Comparison of ENCODE assay signal across 14 cellular contexts in the genomic region with DNA sequence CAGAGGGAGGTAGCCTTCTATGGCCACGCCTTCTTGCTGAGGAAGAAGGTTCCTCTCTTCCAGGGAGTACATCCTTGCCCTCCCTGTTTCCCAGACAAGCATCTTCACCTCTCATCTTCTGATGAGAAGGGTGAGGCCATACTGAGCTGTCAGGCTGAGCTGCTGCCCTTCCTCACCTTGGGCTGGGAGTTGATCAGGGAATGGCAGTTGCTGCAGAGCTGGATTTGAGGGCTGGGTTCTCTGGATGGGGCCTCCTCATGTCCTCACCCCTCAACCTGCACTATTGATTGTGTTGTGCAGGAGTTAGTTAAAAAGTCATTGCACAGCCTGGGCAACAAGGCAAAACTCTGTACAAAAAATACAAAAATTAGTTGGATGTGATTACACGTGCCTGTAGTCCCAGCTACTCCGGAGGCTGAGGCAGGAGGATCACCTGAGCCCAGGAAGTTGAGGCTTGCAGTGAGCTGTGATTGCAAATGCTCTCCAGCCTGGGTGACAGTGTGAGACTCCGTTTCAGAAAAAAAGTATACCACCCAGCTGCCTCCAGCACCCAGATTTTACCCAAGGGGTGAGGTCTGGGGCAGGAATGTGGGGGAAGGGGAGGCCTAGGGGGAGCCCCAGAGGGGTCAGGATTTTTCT. TPM values are rescaled to one million over a fixed set of nuclear protein-coding genes. Genes with fewer than 3 reads are reported as not detected.
DNase-seq lines count a peak whose midpoint lies in the region; ATAC-seq, FAIRE-seq and TF ChIP-seq lines count a peak whose summit lies in the region.
"Had no signal": no experiment of that assay in that cellular context is flagged by ENCODE, and none has a peak within 500 bp of the region (broad histone marks: within the 10 kb centered on the region; RNA-seq: fewer than 3 reads in every experiment).

No MANE protein-coding gene starts in this region.

- H3K23ac ChIP-seq in IMR-90 (ENCODE audit: low read depth, low read length) (peak overlapping the region; percentile 39), H1 (ENCODE audit: insufficient read length) (no peak overlapping the region), mesenchymal stem cell (ENCODE audit: low read length in 2 of 2) (no peak overlapping the region)

- H3K23me2 ChIP-seq in H1 (ENCODE audit: low read depth, low read length): peaks cover 13% of the 10 kb centered on the region

- no peak overlapping the region for H2BK120ac ChIP-seq in IMR-90 (ENCODE audit: low read depth, low read length)
- no peak overlapping the region for H2BK120ac ChIP-seq in H1 (replicated peaks; ENCODE audit: low read depth, low read length)
- H2BK120ac ChIP-seq in mesenchymal stem cell (ENCODE audit: low read depth, low read length): no peak overlapping the region

- CTCF ChIA-PET in IMR-90 (lab: Yijun Ruan, JAX) (no interaction called here), H1 (lab: Charles Lee; ENCODE audit: partially characterized antibody) (interaction anchor here (1.0 to 52.4 kb wide), 8 partner anchors 9 to 68 kb away, joined by 3 to 1885 read pairs (median 8); a partner anchor contains a TSS), HEK293T (lab: Yijun Ruan, JAX) (interaction anchor here (1.2 kb wide), 1 partner anchor 29 kb away, joined by 3 read pairs; a partner anchor contains a TSS)

- H2AK5ac ChIP-seq in IMR-90 (ENCODE audit: low read depth, low read length) (peak overlapping the region; percentile 61), H1 (ENCODE audit: low read depth, low read length) (0 out of 2 replicates have a peak overlapping the region, but pooled peaks have one; percentile 78), mesenchymal stem cell (ENCODE audit: low read length, severe bottlenecking) (no peak overlapping the region)

- H2AFZ ChIP-seq in IMR-90 (replicated peaks; ENCODE audit: low read length, poor library complexity) (peak overlapping the region; percentile 73), H1 (ENCODE audit: low read length) (no peak overlapping the region), mesenchymal stem cell (ENCODE audit: low read depth, low read length) (no peak overlapping the region)

- H2BK20ac ChIP-seq in IMR-90 (ENCODE audit: low read depth, low read length): no peak overlapping the region
- H2BK20ac ChIP-seq in H1 (ENCODE audit: low read length): 0 out of 2 replicates have a peak overlapping the region, but pooled peaks have one; percentile 13

- WGBS in IMR-90 (ENCODE audit: extremely low coverage in 2 of 2, insufficient read length in 1 of 2), 2 experiments: no CpG with 5 or more reads among the region's 4 CpGs
- 71% methylated on average over 4 of the region's 4 CpGs; no CpG with 5 or more reads in 1 of the 2 experiments for WGBS in H1 (ENCODE audit: extremely low coverage in 1 of 2, insufficient coverage in 1 of 2, insufficient read length in 1 of 2, insufficient replicate concordance in 2 of 2, low coverage in 1 of 2, low lambda C conversion rate in 2 of 2, missing lambda C conversion rate in 1 of 2), 2 experiments
- WGBS in mesenchymal stem cell: 89% methylated on average over 3 of the region's 4 CpGs
- 34 to 45% methylated on average over 4 of the region's 4 CpGs for WGBS in tibial nerve, 2 donors

- no peak overlapping the region for H4K8ac ChIP-seq in IMR-90 (ENCODE audit: low read depth in 2 of 2, low read length in 2 of 2)
- no peak overlapping the region for H4K8ac ChIP-seq in H1 (ENCODE audit: extremely low read depth, insufficient read depth, low read length)
- no peak overlapping the region for H4K8ac ChIP-seq in mesenchymal stem cell (ENCODE audit: low read length)

- peaks cover 20% of the 10 kb centered on the region for H3K9me1 ChIP-seq in IMR-90 (ENCODE audit: insufficient read depth, low read length)

- no peak for DNase-seq in IMR-90
- no peak for DNase-seq in H1 (ENCODE audit: low read depth in 1 of 2, low spot score in 2 of 2)
- no peak for DNase-seq in mesenchymal stem cell
- no peak for DNase-seq in tibial nerve (ENCODE audit: low spot score in 2 of 2)
- DNase-seq in HEK293T (ENCODE audit: extremely low spot score): no peak
- DNase-seq in NOMO-1 treated with DMSO at 0.1 percent for 48 hours (lab: John Stamatoyannopoulos, UW; ENCODE audit: unreplicated experiment): no peak
- no peak for DNase-seq in NCI-H2081 treated with DMSO at 0.1 percent for 48 hours (lab: John Stamatoyannopoulos, UW)
- DNase-seq: activated naive CD8-positive, alpha-beta T cell treated with anti-CD3 and anti-CD28 coated beads for 36 hours; COR-L47; head of caudate nucleus; NCI-H446 treated with DMSO at 0.1 percent for 48 hours had no signal

- peaks cover under 1% of the 10 kb centered on the region; the same call in 1 of the 2 replicates for H3K36me3 ChIP-seq in IMR-90 (ENCODE audit: control insufficient read depth, insufficient read depth, low read length)
- peaks cover 0 to 4% (median 1%) of the 10 kb centered on the region in 4 experiments; a peak in 6 of 8 replicates for H3K36me3 ChIP-seq in H1 (ENCODE audit: control insufficient read depth in 2 of 4, insufficient read depth in 4 of 4, low read length in 3 of 4)
- H3K36me3 ChIP-seq in mesenchymal stem cell (ENCODE audit: control insufficient read depth in 1 of 2, insufficient read depth in 2 of 2, low read depth in 1 of 2, low read length in 2 of 2): peaks cover 1 to 35% of the 10 kb centered on the region in 2 experiments
- peaks cover 0 to under 1% (median 0%) of the 10 kb centered on the region in 3 donors for H3K36me3 ChIP-seq in tibial nerve

- peaks cover 0 to 69% of the 10 kb centered on the region in 2 experiments; a peak in 3 of 4 replicates for H3K79me1 ChIP-seq in IMR-90 (ENCODE audit: low read depth in 1 of 2, low read length in 2 of 2)
- H3K79me1 ChIP-seq in H1 (ENCODE audit: low read depth, low read length): peaks cover 18% of the 10 kb centered on the region
- H3K79me1 ChIP-seq in mesenchymal stem cell (replicated peaks; ENCODE audit: low read length, poor library complexity, severe bottlenecking): peaks cover 42% of the 10 kb centered on the region

- no TSS peak for BruUV-seq in IMR-90 (replicated peaks; lab: Mats Ljungman, UMichigan)

- H2BK5ac ChIP-seq in IMR-90 (ENCODE audit: low read depth, low read length, poor library complexity, severe bottlenecking): no peak overlapping the region
- H2BK5ac ChIP-seq in H1 (ENCODE audit: low read depth, low read length): peak overlapping the region; percentile 92
- no peak overlapping the region for H2BK5ac ChIP-seq in mesenchymal stem cell (ENCODE audit: low read depth, low read length, poor library complexity, severe bottlenecking)

- no peak overlapping the region for H4K5ac ChIP-seq in IMR-90 (ENCODE audit: low read depth, low read length)
- no peak overlapping the region for H4K5ac ChIP-seq in H1 (ENCODE audit: insufficient read length, low read depth, low read length)

- dilution Hi-C loops in IMR-90 (cut with HindIII; ENCODE audit: low sequenced_read_pairs, unreplicated experiment): no loop called here

- H4K20me1 ChIP-seq in IMR-90 (ENCODE audit: insufficient read depth, low read length) (peaks cover 54% of the 10 kb centered on the region), H1 (replicated peaks in 1 of 2; ENCODE audit: control insufficient read depth in 1 of 2, insufficient read depth in 2 of 2, low read length in 2 of 2) (peaks cover 15 to 23% of the 10 kb centered on the region in 2 experiments)

- no peak overlapping the region for H4K91ac ChIP-seq in IMR-90 (ENCODE audit: insufficient read depth, low read depth, low read length)
- no peak overlapping the region for H4K91ac ChIP-seq in H1 (replicated peaks; ENCODE audit: insufficient read length, low read length)
- no peak overlapping the region for H4K91ac ChIP-seq in mesenchymal stem cell (ENCODE audit: low read length)

- no peak for TF ChIP-seq RAD21 in IMR-90 (IDR thresholded peaks at IDR 0.05; ENCODE audit: low read length)
- TF ChIP-seq RAD21 in H1 (IDR thresholded peaks at IDR 0.05 in 1 of 2, conservative IDR thresholded peaks at IDR 0.05 in 1 of 2; ENCODE audit: low read depth in 2 of 2, low read length in 2 of 2): no peak

- no peak for ATAC-seq in IMR-90 (ENCODE audit: low read depth)

- TF ChIP-seq EP300 in H1 (IDR thresholded peaks at IDR 0.05; ENCODE audit: borderline replicate concordance in 1 of 2, low read depth in 2 of 2, low read length in 2 of 2): no peak
- no peak for TF ChIP-seq EP300 in tibial nerve (IDR thresholded peaks at IDR 0.05)

- H3K27me3 ChIP-seq in IMR-90 (ENCODE audit: control insufficient read depth, insufficient read depth, low read length): no peaks in the 10 kb centered on the region
- no peaks in the 10 kb centered on the region for H3K27me3 ChIP-seq in H1 (replicated peaks in 1 of 4; ENCODE audit: control insufficient read depth in 3 of 4, extremely low read depth in 1 of 4, insufficient read depth in 3 of 4, low read length in 3 of 4)
- no peaks in the 10 kb centered on the region for H3K27me3 ChIP-seq in mesenchymal stem cell (ENCODE audit: control insufficient read depth in 1 of 2, insufficient read depth in 1 of 2, low read length in 2 of 2)
- H3K27me3 ChIP-seq in tibial nerve: no peaks in the 10 kb centered on the region

- H2AK9ac ChIP-seq in IMR-90 (replicated peaks; ENCODE audit: low read depth, low read length, poor library complexity): peak overlapping the region; percentile 65

- H3K9me3 ChIP-seq in IMR-90 (ENCODE audit: control insufficient read depth, insufficient read depth, low read length) (no peaks in the 10 kb centered on the region), H1 (ENCODE audit: insufficient read depth in 2 of 2, low read depth in 1 of 2, low read length in 1 of 2) (no peaks in the 10 kb centered on the region), mesenchymal stem cell (ENCODE audit: control insufficient read depth, low read length) (no peaks in the 10 kb centered on the region), tibial nerve (no peaks in the 10 kb centered on the region)

- H2BK12ac ChIP-seq in H1 (ENCODE audit: low read depth, low read length): peak overlapping the region; percentile 13; the same call in 1 of the 2 replicates
- H2BK12ac ChIP-seq in mesenchymal stem cell (ENCODE audit: low read length in 2 of 2): no peak overlapping the region

- H3K18ac ChIP-seq in IMR-90 (ENCODE audit: low read depth, low read length) (no peak overlapping the region), H1 (ENCODE audit: extremely low read depth, low read length) (no peak overlapping the region; the same call in 1 of the 2 replicates), mesenchymal stem cell (ENCODE audit: low read depth in 1 of 2, low read length in 2 of 2) (no peak overlapping the region)

- in situ Hi-C loops in IMR-90 (cut with MboI; ENCODE audit: low sequenced_read_pairs): no loop called here

- intact Hi-C loops in IMR-90 (cut with micrococcal nuclease): no loop called here

- no peak overlapping the region for H2BK15ac ChIP-seq in IMR-90 (ENCODE audit: low read depth, low read length)
- H2BK15ac ChIP-seq in H1 (ENCODE audit: low read length): peak overlapping the region; percentile 24; the same call in 1 of the 2 replicates
- H2BK15ac ChIP-seq in mesenchymal stem cell (ENCODE audit: low read depth, poor library complexity, severe bottlenecking): no peak overlapping the region

- peak overlapping the region; percentile 99; the same call in 1 of the 2 replicates for H3K4me2 ChIP-seq in IMR-90 (ENCODE audit: low read depth, low read length)
- peak overlapping the region; percentile 88 to 94 for H3K4me2 ChIP-seq in H1 (ENCODE audit: insufficient read depth in 1 of 2, low read depth in 2 of 2, low read length in 2 of 2)
- peak overlapping the region; percentile 91 for H3K4me2 ChIP-seq in mesenchymal stem cell (ENCODE audit: low read length, poor library complexity, severe bottlenecking)

- peaks cover 42 to 89% of the 10 kb centered on the region in 2 experiments for H3K79me2 ChIP-seq in H1 (ENCODE audit: control insufficient read depth in 1 of 2, insufficient read depth in 2 of 2, low read length in 2 of 2)

- H3K4me1 ChIP-seq in IMR-90 (ENCODE audit: control insufficient read depth, insufficient read depth, low read length) (peaks cover 21% of the 10 kb centered on the region), H1 (replicated peaks in 1 of 4; ENCODE audit: control insufficient read depth in 3 of 4, insufficient read depth in 4 of 4, low read length in 3 of 4) (peaks cover 12 to 45% (median 28%) of the 10 kb centered on the region in 4 experiments), mesenchymal stem cell (ENCODE audit: control insufficient read depth, insufficient read depth, low read depth, low read length) (peaks cover 36% of the 10 kb centered on the region), tibial nerve (peaks cover 0 to 74% (median 50%) of the 10 kb centered on the region in 4 donors)

- FAIRE-seq in H1 (lab: Jason Lieb, UNC): no peak

- no peak overlapping the region for H3K4me3 ChIP-seq in IMR-90 (ENCODE audit: insufficient read depth, low read depth, low read length)
- H3K4me3 ChIP-seq in H1 (ENCODE audit: extremely low read depth in 1 of 4, insufficient read depth in 2 of 4, low read depth in 3 of 4, low read length in 4 of 4): peak overlapping the region; percentile 78 to 98 (median 89); a peak in 7 of 8 replicates
- peak overlapping the region in 1 of 2 experiments; percentile 83 for H3K4me3 ChIP-seq in mesenchymal stem cell (ENCODE audit: insufficient read depth in 1 of 2, low read depth in 1 of 2, low read length in 2 of 2)
- H3K4me3 ChIP-seq in tibial nerve: peak overlapping the region in 3 of 4 donors; percentile 71 to 98 (median 81)

- H3K56ac ChIP-seq in IMR-90 (ENCODE audit: extremely low read depth, insufficient read depth, low read length) (no peak overlapping the region), H1 (replicated peaks; ENCODE audit: insufficient read length, low read depth, low read length) (no peak overlapping the region)

- TF ChIP-seq POLR2A in IMR-90 (IDR thresholded peaks at IDR 0.05; ENCODE audit: low read depth, low read length) (no peak), H1 (IDR thresholded peaks at IDR 0.05; ENCODE audit: control extremely low read depth in 1 of 2, low read depth in 2 of 2, low read length in 2 of 2) (no peak), tibial nerve (IDR thresholded peaks at IDR 0.05) (no peak)

- peak overlapping the region; percentile 38; the same call in 1 of the 2 replicates for H3K4ac ChIP-seq in IMR-90 (ENCODE audit: low read depth, low read length)
- H3K4ac ChIP-seq in H1 (replicated peaks; ENCODE audit: insufficient read length, low read depth, low read length): no peak overlapping the region
- H3K4ac ChIP-seq in mesenchymal stem cell (ENCODE audit: low read depth in 1 of 2, low read length in 2 of 2): no peak overlapping the region

- H3K27ac ChIP-seq in IMR-90 (ENCODE audit: insufficient read depth, low read length): no peak overlapping the region
- no peak overlapping the region; the same call in 1 of the 2 replicates for H3K27ac ChIP-seq in H1 (ENCODE audit: low read depth, low read length)
- no peak overlapping the region for H3K27ac ChIP-seq in mesenchymal stem cell (ENCODE audit: low read length, poor library complexity, severe bottlenecking)
- H3K27ac ChIP-seq in tibial nerve: peak overlapping the region in 3 of 4 donors; percentile 95 to 97 (median 97)

- peak overlapping the region; percentile 28; the same call in 1 of the 2 replicates for H3K14ac ChIP-seq in IMR-90 (replicated peaks; ENCODE audit: low read depth, low read length)
- H3K14ac ChIP-seq in H1 (ENCODE audit: insufficient read length): no peak overlapping the region
- peak overlapping the region in 1 of 2 experiments; percentile 18 for H3K14ac ChIP-seq in mesenchymal stem cell (ENCODE audit: low read length in 2 of 2)

- POLR2A ChIA-PET in IMR-90 (lab: Charles Lee; ENCODE audit: unreplicated experiment): no interaction called here
- POLR2A ChIA-PET in H1 (lab: Charles Lee; ENCODE audit: partially characterized antibody): interaction anchor here (0.9 to 38.1 kb wide), 8 partner anchors 9 to 76 kb away, joined by 3 to 708 read pairs (median 4); a partner anchor contains a TSS
- POLR2A ChIA-PET in HEK293T (lab: Yijun Ruan, JAX): interaction anchor here (0.9 to 4.5 kb wide), 2 partner anchors 9 to 12 kb away, joined by 3 to 84 read pairs; a partner anchor contains a TSS

- H3K9ac ChIP-seq in IMR-90 (ENCODE audit: low read depth, low read length): no peak overlapping the region
- peak overlapping the region in 1 of 4 experiments; percentile 32; a peak in 2 of 7 replicates for H3K9ac ChIP-seq in H1 (replicated peaks in 1 of 4; ENCODE audit: extremely low read depth in 1 of 4, low read depth in 3 of 4, low read length in 3 of 4)
- H3K9ac ChIP-seq in mesenchymal stem cell (ENCODE audit: low read length): no peak overlapping the region

- TF ChIP-seq CTCF in IMR-90 (conservative IDR thresholded peaks at IDR 0.05; ENCODE audit: low read depth, low read length) (no peak), H1 (IDR thresholded peaks at IDR 0.05; ENCODE audit: control extremely low read depth in 1 of 3, insufficient read depth in 1 of 3, low read depth in 1 of 3, low read length in 3 of 3) (no peak), tibial nerve (IDR thresholded peaks at IDR 0.05) (no peak)

RNA-seq across cellular contexts. Expression of a gene that starts 2.0 kb away (rescaled TPM):
- total RNA-seq in IMR-90 (2012; rRNA removed) (26.1 and 28.7 TPM in 2 replicates), tibial nerve (100 to 1,000 TPM; 101 to 131 (median 114) TPM)
- polyA plus RNA-seq in IMR-90 (2012; rRNA removed) (33.3 and 34.6 TPM in 2 replicates), H1 (2011; rRNA removed) (183 and 278 TPM in 2 replicates)
- polyA plus RNA-seq in IMR-90 (2012; cell fraction: cytosol; rRNA removed): 26.4 and 33.2 TPM in 2 replicates
- polyA plus RNA-seq in IMR-90 (2012; cell fraction: nucleus; rRNA removed; ENCODE audit: low replicate concordance): 34.2 and 69.9 TPM in 2 replicates
- total RNA-seq in H1 (2021; fragmentation: NEBNext Ultra II Directional; extraction: Animal tissue kit (Norgen Biotek cat#: 25700)): 394 and 403 TPM in 2 replicates
- 174 TPM for polyA plus RNA-seq in H1 (2011; cell fraction: cytosol; rRNA removed)
- 329 TPM for polyA plus RNA-seq in H1 (2011; cell fraction: nucleus; rRNA removed)
- 181 to 248 TPM (median 223 TPM) in 4 replicates for polyA plus RNA-seq in H1 (2012, experiment 1 of 2)
- 260 TPM for polyA plus RNA-seq in H1 (2012, experiment 2 of 2)
- 199 TPM for polyA plus RNA-seq in H1 (2013, experiment 1 of 2)
- 211 TPM for polyA plus RNA-seq in H1 (2013, experiment 2 of 2)
- polyA minus RNA-seq in H1 (2011; rRNA and poly(A)+ RNA removed): 255 and 261 TPM in 2 replicates
- 264 TPM for polyA minus RNA-seq in H1 (2011; cell fraction: cytosol; rRNA and poly(A)+ RNA removed)
- polyA minus RNA-seq in H1 (2011; cell fraction: nucleus; rRNA and poly(A)+ RNA removed): 204 TPM
- polyA plus RNA-seq in mesenchymal stem cell (2013, experiment 1 of 2): 26.2 TPM
- 25.3 TPM for polyA plus RNA-seq in mesenchymal stem cell (2013, experiment 2 of 2)

RNA-seq across cellular contexts. Expression of a gene that starts 14.0 kb away (rescaled TPM):
- 3.6 and 4.3 TPM in 2 replicates for total RNA-seq in IMR-90 (2012; rRNA removed)
- polyA plus RNA-seq in IMR-90 (2012; rRNA removed): 9.8 and 10.4 TPM in 2 replicates
- polyA plus RNA-seq in IMR-90 (2012; cell fraction: cytosol; rRNA removed): 7.2 and 13.5 TPM in 2 replicates
- polyA plus RNA-seq in IMR-90 (2012; cell fraction: nucleus; rRNA removed; ENCODE audit: low replicate concordance): 40.4 and 52.8 TPM in 2 replicates
- 18.5 and 21.0 TPM in 2 replicates for total RNA-seq in H1 (2021; fragmentation: NEBNext Ultra II Directional; extraction: Animal tissue kit (Norgen Biotek cat#: 25700))
- polyA plus RNA-seq in H1 (2011; rRNA removed): 30.7 and 32.2 TPM in 2 replicates
- 26.7 TPM for polyA plus RNA-seq in H1 (2011; cell fraction: cytosol; rRNA removed)
- polyA plus RNA-seq in H1 (2011; cell fraction: nucleus; rRNA removed): 97.3 TPM
- 16.4 to 26.1 TPM (median 23.6 TPM) in 4 replicates for polyA plus RNA-seq in H1 (2012, experiment 1 of 2)
- 17.3 TPM for polyA plus RNA-seq in H1 (2012, experiment 2 of 2)
- 16.2 TPM for polyA plus RNA-seq in H1 (2013, experiment 1 of 2)
- polyA plus RNA-seq in H1 (2013, experiment 2 of 2): 14.6 TPM
- polyA minus RNA-seq in H1 (2011; rRNA and poly(A)+ RNA removed): 28.0 and 33.0 TPM in 2 replicates
- 11.7 TPM for polyA minus RNA-seq in H1 (2011; cell fraction: cytosol; rRNA and poly(A)+ RNA removed)
- polyA minus RNA-seq in H1 (2011; cell fraction: nucleus; rRNA and poly(A)+ RNA removed): 13.7 TPM
- 6.1 TPM for polyA plus RNA-seq in mesenchymal stem cell (2013, experiment 1 of 2)
- 5.9 TPM for polyA plus RNA-seq in mesenchymal stem cell (2013, experiment 2 of 2)
- 10 to 100 TPM; 10.9 to 16.5 (median 15.1) TPM for total RNA-seq in tibial nerve

RNA-seq across cellular contexts. Expression of a gene that starts 28.4 kb away (rescaled TPM):
- total RNA-seq in IMR-90 (2012; rRNA removed): 20.3 and 22.2 TPM in 2 replicates
- 75.6 and 82.4 TPM in 2 replicates for polyA plus RNA-seq in IMR-90 (2012; rRNA removed)
- 81.7 and 149 TPM in 2 replicates for polyA plus RNA-seq in IMR-90 (2012; cell fraction: cytosol; rRNA removed)
- polyA plus RNA-seq in IMR-90 (2012; cell fraction: nucleus; rRNA removed; ENCODE audit: low replicate concordance): 24.0 and 30.9 TPM in 2 replicates
- 29.6 and 30.0 TPM in 2 replicates for total RNA-seq in H1 (2021; fragmentation: NEBNext Ultra II Directional; extraction: Animal tissue kit (Norgen Biotek cat#: 25700))
- polyA plus RNA-seq in H1 (2011; rRNA removed): 54.9 and 57.9 TPM in 2 replicates
- 54.6 TPM for polyA plus RNA-seq in H1 (2011; cell fraction: cytosol; rRNA removed)
- polyA plus RNA-seq in H1 (2011; cell fraction: nucleus; rRNA removed): 42.7 TPM
- polyA plus RNA-seq in H1 (2012, experiment 1 of 2): 37.9 to 58.0 TPM (median 50.9 TPM) in 4 replicates
- 59.0 TPM for polyA plus RNA-seq in H1 (2012, experiment 2 of 2)
- 49.1 TPM for polyA plus RNA-seq in H1 (2013, experiment 1 of 2)
- 49.1 TPM for polyA plus RNA-seq in H1 (2013, experiment 2 of 2)
- 20.0 and 21.9 TPM in 2 replicates for polyA minus RNA-seq in H1 (2011; rRNA and poly(A)+ RNA removed)
- polyA minus RNA-seq in H1 (2011; cell fraction: cytosol; rRNA and poly(A)+ RNA removed): 19.7 TPM
- polyA minus RNA-seq in H1 (2011; cell fraction: nucleus; rRNA and poly(A)+ RNA removed): 24.2 TPM
- 91.2 TPM for polyA plus RNA-seq in mesenchymal stem cell (2013, experiment 1 of 2)
- 95.9 TPM for polyA plus RNA-seq in mesenchymal stem cell (2013, experiment 2 of 2)
- 10 to 100 TPM; 29.8 to 65.3 (median 43.5) TPM for total RNA-seq in tibial nerve

RNA-seq across cellular contexts. Expression of a gene that starts 33.6 kb away (rescaled TPM):
- not detected in 2 replicates for total RNA-seq in IMR-90 (2012; rRNA removed)
- polyA plus RNA-seq in IMR-90 (2012; rRNA removed): not detected in 2 replicates
- polyA plus RNA-seq in IMR-90 (2012; cell fraction: cytosol; rRNA removed): 0.08 TPM in 1 of 2 replicates, not detected in the other
- not detected in 2 replicates for polyA plus RNA-seq in IMR-90 (2012; cell fraction: nucleus; rRNA removed; ENCODE audit: low replicate concordance)
- 4.4 and 5.6 TPM in 2 replicates for total RNA-seq in H1 (2021; fragmentation: NEBNext Ultra II Directional; extraction: Animal tissue kit (Norgen Biotek cat#: 25700))
- polyA plus RNA-seq in H1 (2011; rRNA removed): 10.5 and 10.9 TPM in 2 replicates
- polyA plus RNA-seq in H1 (2011; cell fraction: cytosol; rRNA removed): 8.1 TPM
- polyA plus RNA-seq in H1 (2011; cell fraction: nucleus; rRNA removed): 10.0 TPM
- polyA plus RNA-seq in H1 (2012, experiment 1 of 2): 4.3 to 8.6 TPM (median 7.6 TPM) in 4 replicates
- 5.6 TPM for polyA plus RNA-seq in H1 (2012, experiment 2 of 2)
- 3.4 TPM for polyA plus RNA-seq in H1 (2013, experiment 1 of 2)
- polyA plus RNA-seq in H1 (2013, experiment 2 of 2): 3.4 TPM
- 0.95 and 1.4 TPM in 2 replicates for polyA minus RNA-seq in H1 (2011; rRNA and poly(A)+ RNA removed)
- polyA minus RNA-seq in H1 (2011; cell fraction: cytosol; rRNA and poly(A)+ RNA removed): 4.9 TPM
- 1.7 TPM for polyA minus RNA-seq in H1 (2011; cell fraction: nucleus; rRNA and poly(A)+ RNA removed)
- polyA plus RNA-seq in mesenchymal stem cell (2013, experiment 1 of 2): 0.17 TPM
- 0.21 TPM for polyA plus RNA-seq in mesenchymal stem cell (2013, experiment 2 of 2)
- total RNA-seq in tibial nerve: 10 to 100 TPM in 3 of 4 donors, 1 to 10 TPM in 1; 2.4 to 19.6 (median 12.4) TPM
- total RNA-seq: activated naive CD8-positive, alpha-beta T cell treated with anti-CD3 and anti-CD28 coated beads for 36 hours; H4 had no signal

RNA-seq across cellular contexts. Expression of a gene that starts 35.8 kb away (rescaled TPM):
- under 0.01 and 0.18 TPM in 2 replicates for total RNA-seq in IMR-90 (2012; rRNA removed)
- polyA plus RNA-seq in IMR-90 (2012; rRNA removed): 0.14 and 0.36 TPM in 2 replicates
- polyA plus RNA-seq in IMR-90 (2012; cell fraction: cytosol; rRNA removed): 0.12 and 0.26 TPM in 2 replicates
- polyA plus RNA-seq in IMR-90 (2012; cell fraction: nucleus; rRNA removed; ENCODE audit: low replicate concordance): 0.57 and 1.1 TPM in 2 replicates
- total RNA-seq in H1 (2021; fragmentation: NEBNext Ultra II Directional; extraction: Animal tissue kit (Norgen Biotek cat#: 25700)): 30.9 and 32.2 TPM in 2 replicates
- 41.5 and 61.7 TPM in 2 replicates for polyA plus RNA-seq in H1 (2011; rRNA removed)
- polyA plus RNA-seq in H1 (2011; cell fraction: cytosol; rRNA removed): 33.0 TPM
- 110 TPM for polyA plus RNA-seq in H1 (2011; cell fraction: nucleus; rRNA removed)
- polyA plus RNA-seq in H1 (2012, experiment 1 of 2): 31.1 to 38.6 TPM (median 35.7 TPM) in 4 replicates
- polyA plus RNA-seq in H1 (2012, experiment 2 of 2): 33.5 TPM
- polyA plus RNA-seq in H1 (2013, experiment 1 of 2): 26.5 TPM
- 24.6 TPM for polyA plus RNA-seq in H1 (2013, experiment 2 of 2)
- polyA minus RNA-seq in H1 (2011; rRNA and poly(A)+ RNA removed): 25.6 and 31.4 TPM in 2 replicates
- polyA minus RNA-seq in H1 (2011; cell fraction: cytosol; rRNA and poly(A)+ RNA removed): 25.5 TPM
- 36.4 TPM for polyA minus RNA-seq in H1 (2011; cell fraction: nucleus; rRNA and poly(A)+ RNA removed)
- 0.18 TPM for polyA plus RNA-seq in mesenchymal stem cell (2013, experiment 1 of 2)
- 0.05 TPM for polyA plus RNA-seq in mesenchymal stem cell (2013, experiment 2 of 2)
- under 1 TPM in 3 of 4 donors, not detected in 1; 0.21 to 0.39 (median 0.30) TPM for total RNA-seq in tibial nerve
- total RNA-seq: dermis microvascular lymphatic vessel endothelial cell, H4, myocyte had no signal

Comparison
In these comparisons a context has a peak if more than half of its experiments do, and no peak if none do; other contexts are left out.
1. H3K27ac ChIP-seq: peak in tibial nerve (3 of 4); none in IMR-90 (single experiment), H1 (single experiment) and mesenchymal stem cell (single experiment).
2. Peak in every context shown above with its lines, with median percentiles within 50 percentile points of each other: H3K4me2 ChIP-seq.